ENCODE assay signal across 1 cellular context in genomic region chr6:43021270-43022047, GRCh38.
A peak's percentile ranks its signal among the peaks of the same experiment; 100 is the strongest.
TF ChIP-seq lines count a peak whose summit lies in the region.

A gene with protein sequence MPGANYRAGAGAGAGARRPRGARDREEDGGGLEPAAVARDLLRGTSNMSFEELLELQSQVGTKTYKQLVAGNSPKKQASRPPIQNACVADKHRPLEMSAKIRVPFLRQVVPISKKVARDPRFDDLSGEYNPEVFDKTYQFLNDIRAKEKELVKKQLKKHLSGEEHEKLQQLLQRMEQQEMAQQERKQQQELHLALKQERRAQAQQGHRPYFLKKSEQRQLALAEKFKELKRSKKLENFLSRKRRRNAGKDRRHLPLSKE (plus strand): TSS chr6:43021623. CDS start chr6:43021655, 32 bp downstream.

TF ChIP-seq in K562, 482 proteins besides CTCF, POLR2A, EP300 and RAD21 (continued from another document):
- TF ChIP-seq, protein P1, sequence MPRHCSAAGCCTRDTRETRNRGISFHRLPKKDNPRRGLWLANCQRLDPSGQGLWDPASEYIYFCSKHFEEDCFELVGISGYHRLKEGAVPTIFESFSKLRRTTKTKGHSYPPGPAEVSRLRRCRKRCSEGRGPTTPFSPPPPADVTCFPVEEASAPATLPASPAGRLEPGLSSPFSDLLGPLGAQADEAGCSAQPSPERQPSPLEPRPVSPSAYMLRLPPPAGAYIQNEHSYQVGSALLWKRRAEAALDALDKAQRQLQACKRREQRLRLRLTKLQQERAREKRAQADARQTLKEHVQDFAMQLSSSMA (CRISPR knock-in tag; IDR thresholded peaks at IDR 0.05): peak; percentile 84
- TF ChIP-seq HSF4 (CRISPR knock-in tag; IDR thresholded peaks at IDR 0.05; ENCODE audit: borderline replicate concordance): no peak
- no peak for TF ChIP-seq ELF1 (tag; IDR thresholded peaks at IDR 0.05)
- TF ChIP-seq MYC (IDR thresholded peaks at IDR 0.05; ENCODE audit: low read depth, low read length): peak; percentile 89
- peak; percentile 50; the same call in 1 of the 2 replicates for TF ChIP-seq MYC (CRISPR knock-in tag; IDR thresholded peaks at IDR 0.05; ENCODE audit: borderline replicate concordance, low read depth)
- TF ChIP-seq ZNF707 (CRISPR knock-in tag; conservative IDR thresholded peaks at IDR 0.05): no peak
- no peak for TF ChIP-seq TARDBP (IDR thresholded peaks at IDR 0.05)
- TF ChIP-seq ZKSCAN8 (CRISPR knock-in tag; IDR thresholded peaks at IDR 0.05): no peak
- TF ChIP-seq ZNF766 (CRISPR knock-in tag; conservative IDR thresholded peaks at IDR 0.05): no peak
- no peak for TF ChIP-seq ATF1 (CRISPR knock-in tag; IDR thresholded peaks at IDR 0.05)
- TF ChIP-seq ATF1 (tag; IDR thresholded peaks at IDR 0.05): peak; percentile 79
- TF ChIP-seq BRD4 (IDR thresholded peaks at IDR 0.05): 0 out of 2 replicates have a peak, but pooled peaks have one; percentile 72
- TF ChIP-seq, protein P2, sequence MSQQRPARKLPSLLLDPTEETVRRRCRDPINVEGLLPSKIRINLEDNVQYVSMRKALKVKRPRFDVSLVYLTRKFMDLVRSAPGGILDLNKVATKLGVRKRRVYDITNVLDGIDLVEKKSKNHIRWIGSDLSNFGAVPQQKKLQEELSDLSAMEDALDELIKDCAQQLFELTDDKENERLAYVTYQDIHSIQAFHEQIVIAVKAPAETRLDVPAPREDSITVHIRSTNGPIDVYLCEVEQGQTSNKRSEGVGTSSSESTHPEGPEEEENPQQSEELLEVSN (IDR thresholded peaks at IDR 0.05; ENCODE audit: borderline replicate concordance in 1 of 2, extremely low read depth in 1 of 2, insufficient read depth in 1 of 2, insufficient read length in 1 of 2, low read depth in 1 of 2, low read length in 1 of 2, poor library complexity in 1 of 2, severe bottlenecking in 1 of 2): peak; percentile 76
- TF ChIP-seq ZNF175 (CRISPR knock-in tag; IDR thresholded peaks at IDR 0.05; ENCODE audit: low read depth): no peak
- no peak for TF ChIP-seq ZC3H11A (IDR thresholded peaks at IDR 0.05; ENCODE audit: low read depth, low read length)
- peak; percentile 13; the same call in 1 of the 2 replicates for TF ChIP-seq ESRRA (IDR thresholded peaks at IDR 0.05; ENCODE audit: borderline replicate concordance, low read depth)
- TF ChIP-seq CBFA2T3 (IDR thresholded peaks at IDR 0.05): no peak
- no peak for TF ChIP-seq CEBPZ (IDR thresholded peaks at IDR 0.05; ENCODE audit: borderline replicate concordance, low read depth, low read length)
- peak; percentile 67; the same call in 1 of the 2 replicates for TF ChIP-seq POLR2AphosphoS5 (IDR thresholded peaks at IDR 0.05; ENCODE audit: control insufficient read depth, insufficient read depth, low read depth, low read length)
- peak; percentile 22 for TF ChIP-seq CHD1 (IDR thresholded peaks at IDR 0.05; ENCODE audit: low read length)
- no peak for TF ChIP-seq MEF2A (IDR thresholded peaks at IDR 0.05; ENCODE audit: control insufficient read depth, low read depth, low read length)
- peak; percentile 32 for TF ChIP-seq NKRF (IDR thresholded peaks at IDR 0.05; ENCODE audit: borderline replicate concordance)
- TF ChIP-seq, protein P3, sequence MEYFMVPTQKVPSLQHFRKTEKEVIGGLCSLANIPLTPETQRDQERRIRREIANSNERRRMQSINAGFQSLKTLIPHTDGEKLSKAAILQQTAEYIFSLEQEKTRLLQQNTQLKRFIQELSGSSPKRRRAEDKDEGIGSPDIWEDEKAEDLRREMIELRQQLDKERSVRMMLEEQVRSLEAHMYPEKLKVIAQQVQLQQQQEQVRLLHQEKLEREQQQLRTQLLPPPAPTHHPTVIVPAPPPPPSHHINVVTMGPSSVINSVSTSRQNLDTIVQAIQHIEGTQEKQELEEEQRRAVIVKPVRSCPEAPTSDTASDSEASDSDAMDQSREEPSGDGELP (CRISPR knock-in tag; IDR thresholded peaks at IDR 0.05; ENCODE audit: borderline replicate concordance): peak; percentile 94
- TF ChIP-seq SMARCB1 (IDR thresholded peaks at IDR 0.05; ENCODE audit: insufficient read length, low read depth): no peak
- TF ChIP-seq GTF2E2 (tag; IDR thresholded peaks at IDR 0.05): peak; percentile 60; the same call in 1 of the 2 replicates
- no peak for TF ChIP-seq ATF3 (IDR thresholded peaks at IDR 0.05)
- no peak for TF ChIP-seq ATF3 (CRISPR knock-in tag; conservative IDR thresholded peaks at IDR 0.05)
- no peak for TF ChIP-seq KDM4B (IDR thresholded peaks at IDR 0.05; ENCODE audit: borderline replicate concordance in 2 of 2, low read depth in 1 of 2)
- no peak for TF ChIP-seq ARID2 (IDR thresholded peaks at IDR 0.05)
- no peak for TF ChIP-seq KAT2B (IDR thresholded peaks at IDR 0.05; ENCODE audit: low read depth, low read length)
- TF ChIP-seq ERF (CRISPR knock-in tag; IDR thresholded peaks at IDR 0.05): 0 out of 2 replicates have a peak, but pooled peaks have one; percentile 62
- TF ChIP-seq NELFE (IDR thresholded peaks at IDR 0.05; ENCODE audit: insufficient read depth, insufficient read length): no peak
- TF ChIP-seq ZBTB11 (CRISPR knock-in tag; IDR thresholded peaks at IDR 0.05): peak in 1 of 3 experiments; percentile 75; a peak in 2 of 6 replicates
- no peak for TF ChIP-seq ZNF57 (CRISPR knock-in tag; IDR thresholded peaks at IDR 0.05)
- TF ChIP-seq TAF1 (IDR thresholded peaks at IDR 0.05; ENCODE audit: control insufficient read depth, extremely low read depth, insufficient read depth, low read length, severe bottlenecking): peak; percentile 85
- no peak for TF ChIP-seq PRMT5 (CRISPR knock-in tag; IDR thresholded peaks at IDR 0.05)
- TF ChIP-seq MED1 (CRISPR knock-in tag; IDR thresholded peaks at IDR 0.05; ENCODE audit: borderline replicate concordance): no peak
- TF ChIP-seq ZNF311 (CRISPR knock-in tag; IDR thresholded peaks at IDR 0.05): no peak
- peak in 1 of 2 experiments; percentile 65; a peak in 2 of 4 replicates for TF ChIP-seq HDAC1 (IDR thresholded peaks at IDR 0.05)
- peak; percentile 83 for TF ChIP-seq HMGN3 (IDR thresholded peaks at IDR 0.05; ENCODE audit: borderline replicate concordance, extremely low read depth, insufficient read length, low read depth, low read length)
- TF ChIP-seq SETDB1 (IDR thresholded peaks at IDR 0.05; ENCODE audit: low read length): no peak
- TF ChIP-seq ZNF583 (CRISPR knock-in tag; IDR thresholded peaks at IDR 0.05): no peak
- no peak for TF ChIP-seq RNF219 (CRISPR knock-in tag; IDR thresholded peaks at IDR 0.05)
- TF ChIP-seq SMAD2 (IDR thresholded peaks at IDR 0.05; ENCODE audit: low read depth, low read length): no peak
- TF ChIP-seq GABPA (tag; conservative IDR thresholded peaks at IDR 0.05; ENCODE audit: low read depth): peak; percentile 96
- no peak for TF ChIP-seq FUS (optimal IDR thresholded peaks at IDR 0.05; ENCODE audit: low read depth, low read length)
- 0 out of 2 replicates have a peak, but pooled peaks have one; percentile 19 for TF ChIP-seq FOXJ2 (tag; IDR thresholded peaks at IDR 0.05)
- no peak for TF ChIP-seq FOSL1 (tag; conservative IDR thresholded peaks at IDR 0.05)
- TF ChIP-seq ZBTB49 (CRISPR knock-in tag; IDR thresholded peaks at IDR 0.05; ENCODE audit: borderline replicate concordance): peak; percentile 67; the same call in 1 of the 2 replicates
